28 cellular contexts compared by ENCODE assay signal in genomic region chr3:113523241-113523640, GRCh38. TPM values are rescaled to one million over a fixed set of nuclear protein-coding genes. Genes with fewer than 3 reads are reported as not detected.
DNase-seq lines count a peak whose midpoint lies in the region; ATAC-seq, FAIRE-seq and TF ChIP-seq lines count a peak whose summit lies in the region.
"Had no signal": no experiment of that assay in that cellular context is flagged by ENCODE, and none has a peak within 500 bp of the region (broad histone marks: within the 10 kb centered on the region; RNA-seq: fewer than 3 reads in every experiment).

No MANE protein-coding gene starts in this region.

- H3K9ac ChIP-seq in neuronal stem cell (ENCODE audit: low read depth, low read length, poor library complexity) = no peak overlapping the region
- H3K9ac ChIP-seq: BLaER1 treated with 17β-estradiol and CSF1 and Interleukin-3, amounts not matched to agents 10 nM and 100 nM had no signal

- no CpG with 5 or more reads among the region's 3 CpGs for WGBS in neuronal stem cell (ENCODE audit: extremely low coverage in 2 of 2, insufficient read length in 2 of 2, insufficient replicate concordance in 1 of 2), 2 donors

- intact Hi-C loops in Right ventricle myocardium superior (cut with DNase I) = no loop called here

- no peak overlapping the region for H2BK120ac ChIP-seq in neuronal stem cell (ENCODE audit: low read depth, low read length)

- no peak overlapping the region for H2BK15ac ChIP-seq in neuronal stem cell (ENCODE audit: low read length)

- no peak overlapping the region for H3K14ac ChIP-seq in neuronal stem cell (ENCODE audit: low read length)

- no peak overlapping the region for H3K4me2 ChIP-seq in neuronal stem cell (ENCODE audit: insufficient read depth, low read length, poor library complexity, severe bottlenecking)
- H3K4me2 ChIP-seq: A549; BLaER1 treated with 17β-estradiol and CSF1 and Interleukin-3, amounts not matched to agents 10 nM and 100 nM had no signal

- H3K9me3 ChIP-seq in neuronal stem cell (replicated peaks in 1 of 2; ENCODE audit: control insufficient read depth in 2 of 2, insufficient read depth in 1 of 2, low read depth in 1 of 2, low read length in 2 of 2) = no peaks in the 10 kb centered on the region
- H3K9me3 ChIP-seq: A549 had no signal

- no peak for TF ChIP-seq CTCF in LNCaP clone FGC (IDR thresholded peaks at IDR 0.05; ENCODE audit: control insufficient read depth, extremely low read depth, insufficient read depth)
- no peak for TF ChIP-seq CTCF in bronchial epithelial cell (IDR thresholded peaks at IDR 0.05; ENCODE audit: insufficient read depth, low read length, severe bottlenecking)

- peak; percentile 31 for DNase-seq in LNCaP clone FGC (ENCODE audit: low read depth)
- peak; percentile 75 for DNase-seq in bronchial epithelial cell (ENCODE audit: low read depth)
- DNase-seq in epithelial cell of prostate (ENCODE audit: low read depth, low spot score) = peak; percentile 26
- DNase-seq in urothelium cell line (ENCODE audit: low spot score) = no peak
- DNase-seq in Right ventricle myocardium superior = no peak
- no peak for DNase-seq in neuronal stem cell (ENCODE audit: low spot score)
- DNase-seq: AML-193; CD4-positive, alpha-beta T cell; CD8-positive, alpha-beta memory T cell; COR-L47; DMS 273 treated with DMSO at 0.1 percent for 48 hours; DMS153; DMS53; DMS79; DND-41; EL; GDM1 had no signal

- no peak overlapping the region for H2AK5ac ChIP-seq in neuronal stem cell (ENCODE audit: low read depth, low read length)

- no peaks in the 10 kb centered on the region for H3K36me3 ChIP-seq in bronchial epithelial cell (ENCODE audit: control insufficient read depth, insufficient read depth, low read length)
- no peaks in the 10 kb centered on the region for H3K36me3 ChIP-seq in neuronal stem cell (replicated peaks in 1 of 2; ENCODE audit: control insufficient read depth in 2 of 2, insufficient read depth in 2 of 2, low read length in 2 of 2)
- H3K36me3 ChIP-seq: BLaER1 treated with 17β-estradiol and CSF1 and Interleukin-3, amounts not matched to agents 10 nM and 100 nM had no signal

- H3K18ac ChIP-seq in neuronal stem cell (ENCODE audit: low read length) = no peak overlapping the region

- H2BK12ac ChIP-seq in neuronal stem cell (ENCODE audit: low read length) = no peak overlapping the region

- no peak overlapping the region for H4K91ac ChIP-seq in neuronal stem cell (ENCODE audit: low read depth, low read length, poor library complexity)

- no peak for FAIRE-seq in bronchial epithelial cell (lab: Jason Lieb, UNC)
- FAIRE-seq in urothelium cell line (lab: Jason Lieb, UNC) = peak; percentile 9
- FAIRE-seq: A549, GM12878, GM12892, GM18507 had no signal

- no peak for ATAC-seq in Right ventricle myocardium superior (ENCODE audit: poor library complexity)
- ATAC-seq in HG03108 (IDR thresholded peaks at IDR 0.05; ENCODE audit: unreplicated experiment) = no peak
- ATAC-seq: A549, GM12878 had no signal

- peaks cover 0 to 2% of the 10 kb centered on the region in 2 donors for H3K4me1 ChIP-seq in neuronal stem cell (ENCODE audit: control insufficient read depth in 2 of 2, insufficient read depth in 1 of 2, low read depth in 1 of 2, low read length in 2 of 2)
- H3K4me1 ChIP-seq: A549; BLaER1 treated with 17β-estradiol and CSF1 and Interleukin-3, amounts not matched to agents 10 nM and 100 nM had no signal

- H3K4me3 ChIP-seq in LNCaP clone FGC (ENCODE audit: low read depth, low read length) = no peak overlapping the region
- H3K4me3 ChIP-seq in bronchial epithelial cell (ENCODE audit: low read depth, low read length) = no peak overlapping the region
- no peak overlapping the region for H3K4me3 ChIP-seq in neuronal stem cell (ENCODE audit: low read length in 2 of 2)
- H3K4me3 ChIP-seq: A549; BLaER1 treated with 17β-estradiol and CSF1 and Interleukin-3, amounts not matched to agents 10 nM and 100 nM; GM12878 had no signal

- H3K4ac ChIP-seq in neuronal stem cell (ENCODE audit: low read length) = no peak overlapping the region

- H3K27ac ChIP-seq in epithelial cell of prostate (peak overlapping the region; percentile 23), neuronal stem cell (replicated peaks; ENCODE audit: low read length) (no peak overlapping the region)
- H3K27ac ChIP-seq: 22Rv1; A549; BLaER1 treated with 17β-estradiol and CSF1 and Interleukin-3, amounts not matched to agents 10 nM and 100 nM; C4-2B had no signal

- no peaks in the 10 kb centered on the region for H3K79me1 ChIP-seq in neuronal stem cell (ENCODE audit: low read depth, low read length)

- H3K23ac ChIP-seq in neuronal stem cell (ENCODE audit: low read depth, low read length, poor library complexity) = no peak overlapping the region

- H3K27me3 ChIP-seq in bronchial epithelial cell (ENCODE audit: control insufficient read depth, insufficient read depth, low read length) = no peaks in the 10 kb centered on the region
- peaks cover 0 to 36% (median 2%) of the 10 kb centered on the region in 3 experiments for H3K27me3 ChIP-seq in neuronal stem cell (ENCODE audit: control insufficient read depth in 3 of 3, insufficient read depth in 3 of 3, low read depth in 1 of 3, low read length in 3 of 3)
- H3K27me3 ChIP-seq: BLaER1 treated with 17β-estradiol and CSF1 and Interleukin-3, amounts not matched to agents 10 nM and 100 nM had no signal

- no peak overlapping the region for H4K8ac ChIP-seq in neuronal stem cell (ENCODE audit: low read depth, low read length)

- no peak overlapping the region for H2BK5ac ChIP-seq in neuronal stem cell (ENCODE audit: low read length)

- H2AFZ ChIP-seq in neuronal stem cell (ENCODE audit: low read length) = no peak overlapping the region

RNA-seq across cellular contexts. Expression of gene SPICE1, which starts 8.3 kb away (rescaled TPM):
- total RNA-seq in bronchial epithelial cell (7.4 and 7.7 TPM in 2 replicates), Right ventricle myocardium superior (3.7 TPM)
- polyA plus RNA-seq in neuronal stem cell (2013, experiment 1 of 2) = 18.3 TPM
- polyA plus RNA-seq in neuronal stem cell (2013, experiment 2 of 2) = 18.3 TPM

RNA-seq across cellular contexts. Expression of gene SIDT1, which starts 9.1 kb away (rescaled TPM):
- total RNA-seq in bronchial epithelial cell (0.53 and 1.3 TPM in 2 replicates), Right ventricle myocardium superior (0.78 TPM)
- not detected for polyA plus RNA-seq in neuronal stem cell (2013, experiment 1 of 2)
- polyA plus RNA-seq in neuronal stem cell (2013, experiment 2 of 2) = not detected
- total RNA-seq: A172, G401 had no signal
- polyA plus RNA-seq: BJ had no signal

Comparison
In these comparisons a context has a peak if more than half of its experiments do, and no peak if none do; other contexts are left out.
1. DNase-seq: peak in LNCaP clone FGC (single experiment), bronchial epithelial cell (single experiment) and epithelial cell of prostate (single experiment); none in urothelium cell line (single experiment), Right ventricle myocardium superior (single experiment) and neuronal stem cell (single experiment).